ENCODE assay signal across 8 cellular contexts in the genomic region with DNA sequence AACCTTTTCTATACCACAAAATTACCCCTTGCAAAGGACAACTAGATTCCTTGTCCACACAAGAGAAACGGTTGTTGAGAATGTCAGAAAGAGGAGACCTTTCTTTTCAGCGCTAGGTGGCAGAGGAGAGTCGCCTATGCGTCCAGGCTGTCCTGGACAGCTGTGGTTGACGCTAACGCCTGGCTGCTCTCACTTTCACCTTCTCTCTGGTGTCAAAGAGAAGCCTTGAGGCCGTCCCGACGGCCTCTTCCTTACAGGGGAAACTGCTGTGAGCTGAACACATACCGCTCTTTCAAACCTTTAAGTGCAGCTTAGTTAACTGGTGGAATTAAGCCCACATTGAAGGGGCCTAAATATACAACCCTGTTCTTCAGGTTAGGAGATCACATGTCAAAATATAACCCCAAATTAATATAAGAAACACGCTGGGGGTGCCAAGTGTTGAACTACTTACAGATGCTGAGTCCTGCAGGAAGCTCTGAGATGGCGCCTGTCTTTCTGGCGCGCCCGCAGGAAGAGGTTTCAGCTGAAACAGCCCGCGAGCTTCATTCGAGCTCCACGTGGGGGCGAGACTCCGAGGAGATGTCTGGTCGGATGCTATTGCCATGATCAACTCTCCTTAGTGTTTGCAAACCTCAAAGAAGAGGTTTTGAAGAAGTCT. TPM values are rescaled to one million over a fixed set of nuclear protein-coding genes. Genes with fewer than 3 reads are reported as not detected.
DNase-seq lines count a peak whose midpoint lies in the region; ATAC-seq and TF ChIP-seq lines count a peak whose summit lies in the region.

No MANE protein-coding gene starts in this region.

- H3K36me3 Mint-ChIP-seq in nephron (ENCODE audit: low read depth): no peaks in the 10 kb centered on the region

- H3K27me3 ChIP-seq in HUES48 (ENCODE audit: control insufficient read depth, insufficient read depth, low read length): peaks cover 8% of the 10 kb centered on the region; the same call in 1 of the 2 replicates
- H3K27me3 ChIP-seq in Panc1 (ENCODE audit: control insufficient read depth, insufficient read depth, low read length): peaks cover 2% of the 10 kb centered on the region

- no peak overlapping the region for H3K4me3 ChIP-seq in HUES48 (ENCODE audit: low read depth, low read length)
- H3K4me3 ChIP-seq in Panc1 (ENCODE audit: low read depth in 2 of 2, low read length in 2 of 2): peak overlapping the region; percentile 17 to 44; a peak in 3 of 4 replicates

- TF ChIP-seq CTCF in Panc1 (IDR thresholded peaks at IDR 0.05): peak; percentile 82
- peak; percentile 78 to 86 (median 83) for TF ChIP-seq CTCF in nephron (IDR thresholded peaks at IDR 0.05; ENCODE audit: unreplicated experiment in 3 of 3)

- no peak overlapping the region for H3K9ac ChIP-seq in HUES48 (ENCODE audit: low read depth, low read length)

- H3K27ac ChIP-seq in HUES48 (ENCODE audit: low read depth, low read length) (peak overlapping the region; percentile 30), Panc1 (ENCODE audit: low read length) (no peak overlapping the region)

- intact Hi-C loops in Panc1 (cut with micrococcal nuclease; ENCODE audit: unreplicated experiment): loop anchor here (5.0 kb wide), 1 partner anchor 1920 kb away; no protein-coding TSS in a partner anchor

- DNase-seq in DMS153 treated with DMSO at 0.1 percent for 48 hours (lab: John Stamatoyannopoulos, UW; ENCODE audit: unreplicated experiment) (peak; percentile 6), Panc1 (ENCODE audit: low read depth, low spot score) (peak; percentile 62), activated T-helper 1 cell treated with Interleukin-2 at 50 U/mL for 16 hours (ENCODE audit: low read depth) (peak; percentile 28), fibroblast of peridontal ligament (ENCODE audit: extremely low read depth) (peak; percentile 68)
- peak; percentile 52 to 74 for DNase-seq in stimulated activated naive CD8-positive, alpha-beta T cell treated with anti-CD3 and anti-CD28 coated beads, Interleukin-15, amount 100 ng/mL, for 72 hours

- H3K9me3 Mint-ChIP-seq in nephron: no peaks in the 10 kb centered on the region
- no peaks in the 10 kb centered on the region for H3K9me3 Mint-ChIP-seq in stimulated activated naive CD8-positive, alpha-beta T cell treated with anti-CD3 and anti-CD28 coated beads, Interleukin-15, amount 100 ng/mL, for 72 hours

- POLR2A ChIA-PET in Panc1 (lab: Charles Lee): no interaction called here

- ATAC-seq in GM21515 (IDR thresholded peaks at IDR 0.05; ENCODE audit: unreplicated experiment) (peak; percentile 99), Panc1 (peak; percentile 99)
- peak; percentile 95 for ATAC-seq in stimulated activated naive CD8-positive, alpha-beta T cell treated with anti-CD3 and anti-CD28 coated beads, Interleukin-15, amount 100 ng/mL, for 72 hours

- H3K27me3 Mint-ChIP-seq in nephron (ENCODE audit: low read depth): peaks cover 4% of the 10 kb centered on the region
- H3K27me3 Mint-ChIP-seq in stimulated activated naive CD8-positive, alpha-beta T cell treated with anti-CD3 and anti-CD28 coated beads, Interleukin-15, amount 100 ng/mL, for 72 hours: no peaks in the 10 kb centered on the region

- CTCF ChIA-PET in Panc1 (lab: Charles Lee): interaction anchor here (0.5 to 1.1 kb wide), 3 partner anchors 14 to 33 kb away, joined by 3 read pairs; a partner anchor contains a TSS

- H3K36me3 ChIP-seq in HUES48 (ENCODE audit: control insufficient read depth, insufficient read depth, low read length) (no peaks in the 10 kb centered on the region), Panc1 (ENCODE audit: control insufficient read depth, insufficient read depth, low read length) (no peaks in the 10 kb centered on the region)

- peaks cover 9% of the 10 kb centered on the region for H3K4me1 Mint-ChIP-seq in nephron
- peaks cover 12% of the 10 kb centered on the region for H3K4me1 Mint-ChIP-seq in stimulated activated naive CD8-positive, alpha-beta T cell treated with anti-CD3 and anti-CD28 coated beads, Interleukin-15, amount 100 ng/mL, for 72 hours

- peaks cover 10% of the 10 kb centered on the region for H3K4me1 ChIP-seq in HUES48 (ENCODE audit: control insufficient read depth, insufficient read depth, low read length)
- H3K4me1 ChIP-seq in Panc1 (ENCODE audit: control insufficient read depth, insufficient read depth, low read length): no peaks in the 10 kb centered on the region

- in situ Hi-C loops in Panc1 (cut with HindIII; ENCODE audit: low pct_unique_long_range_greater_than_20kb, low sequenced_read_pairs): no loop called here

- H3K9me3 ChIP-seq in HUES48 (ENCODE audit: control insufficient read depth, insufficient read depth, low read length): no peaks in the 10 kb centered on the region
- H3K9me3 ChIP-seq in Panc1 (ENCODE audit: control insufficient read depth, insufficient read depth, low read depth, low read length): no peaks in the 10 kb centered on the region

- peak overlapping the region in 2 of 3 experiments; percentile 30 to 56 for H3K27ac Mint-ChIP-seq in nephron
- H3K27ac Mint-ChIP-seq in stimulated activated naive CD8-positive, alpha-beta T cell treated with anti-CD3 and anti-CD28 coated beads, Interleukin-15, amount 100 ng/mL, for 72 hours: peak overlapping the region; percentile 34 to 79

- BruUV-seq in Panc1 (replicated peaks; lab: Mats Ljungman, UMichigan): no TSS peak

- peak overlapping the region; percentile 6 to 59 (median 43) for H3K4me3 Mint-ChIP-seq in nephron
- H3K4me3 Mint-ChIP-seq in stimulated activated naive CD8-positive, alpha-beta T cell treated with anti-CD3 and anti-CD28 coated beads, Interleukin-15, amount 100 ng/mL, for 72 hours: peak overlapping the region; percentile 74 to 75

RNA-seq across cellular contexts. Expression of a gene that starts 26.1 kb away (rescaled TPM):
- total RNA-seq in Panc1 (2021; ENCODE audit: unreplicated experiment): 0.98 TPM
- 0.40 TPM for polyA plus RNA-seq in Panc1 (2012; ENCODE audit: insufficient read length)

Comparison
In these comparisons a context has a peak if more than half of its experiments do, and no peak if none do; other contexts are left out.
1. DNase-seq: peak in every context shown above with its lines; median percentile 68 in fibroblast of peridontal ligament; 63 in stimulated activated naive CD8-positive, alpha-beta T cell treated with anti-CD3 and anti-CD28 coated beads, Interleukin-15, amount 100 ng/mL, for 72 hours; 62 in Panc1; 28 in activated T-helper 1 cell treated with Interleukin-2 at 50 U/mL for 16 hours; 6 in DMS153 treated with DMSO at 0.1 percent for 48 hours.